9 cellular contexts compared by ENCODE assay signal in the genomic region with DNA sequence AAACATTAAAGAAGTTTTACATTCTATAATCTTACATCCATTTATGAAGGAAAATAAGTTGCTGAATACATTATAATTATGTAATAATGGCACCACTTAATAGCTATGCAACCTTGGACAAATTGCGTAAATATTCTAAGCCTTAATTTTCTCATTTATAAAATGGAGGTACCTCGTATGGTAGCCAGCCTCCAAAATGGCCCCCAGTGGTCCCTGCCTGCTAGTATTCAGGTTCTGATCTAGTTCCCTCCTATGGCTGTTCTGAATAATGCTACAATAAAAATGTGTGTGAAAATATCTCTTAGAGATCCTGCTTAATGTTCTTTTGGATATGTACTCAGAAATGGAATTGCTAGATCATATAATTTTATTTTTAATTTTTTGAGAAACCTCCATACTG. TPM values are rescaled to one million over a fixed set of nuclear protein-coding genes. Genes with fewer than 3 reads are reported as not detected.
"Had no signal": no experiment of that assay in that cellular context is flagged by ENCODE, and none has a peak within 500 bp of the region (broad histone marks: within the 10 kb centered on the region; RNA-seq: fewer than 3 reads in every experiment).

No MANE protein-coding gene starts in this region.

- FAIRE-seq: HepG2, HTR-8/SVneo, K562 had no signal

- H3K4me3 ChIP-seq: K562 had no signal

- H3K4me2 ChIP-seq: KMS-11 had no signal

- ATAC-seq: HepG2, K562 had no signal

- H3K27ac Mint-ChIP-seq: IgD-negative memory B cell had no signal

- H3K36me3 Mint-ChIP-seq: IgD-negative memory B cell had no signal

- H3K4me3 Mint-ChIP-seq: IgD-negative memory B cell had no signal

- H3K4me1 Mint-ChIP-seq: IgD-negative memory B cell had no signal

- H3K27ac ChIP-seq: HL-60, KMS-11 had no signal

- H3K9ac ChIP-seq: KMS-11 had no signal

- DNase-seq: IMR-90, KBM-7, KG1 had no signal

RNA-seq across cellular contexts. Expression of a gene that starts 11.0 kb away (rescaled TPM):
- total RNA-seq: IMR-90 had no signal
- polyA plus RNA-seq: IgD-negative memory B cell had no signal
